In the genomic region with DNA sequence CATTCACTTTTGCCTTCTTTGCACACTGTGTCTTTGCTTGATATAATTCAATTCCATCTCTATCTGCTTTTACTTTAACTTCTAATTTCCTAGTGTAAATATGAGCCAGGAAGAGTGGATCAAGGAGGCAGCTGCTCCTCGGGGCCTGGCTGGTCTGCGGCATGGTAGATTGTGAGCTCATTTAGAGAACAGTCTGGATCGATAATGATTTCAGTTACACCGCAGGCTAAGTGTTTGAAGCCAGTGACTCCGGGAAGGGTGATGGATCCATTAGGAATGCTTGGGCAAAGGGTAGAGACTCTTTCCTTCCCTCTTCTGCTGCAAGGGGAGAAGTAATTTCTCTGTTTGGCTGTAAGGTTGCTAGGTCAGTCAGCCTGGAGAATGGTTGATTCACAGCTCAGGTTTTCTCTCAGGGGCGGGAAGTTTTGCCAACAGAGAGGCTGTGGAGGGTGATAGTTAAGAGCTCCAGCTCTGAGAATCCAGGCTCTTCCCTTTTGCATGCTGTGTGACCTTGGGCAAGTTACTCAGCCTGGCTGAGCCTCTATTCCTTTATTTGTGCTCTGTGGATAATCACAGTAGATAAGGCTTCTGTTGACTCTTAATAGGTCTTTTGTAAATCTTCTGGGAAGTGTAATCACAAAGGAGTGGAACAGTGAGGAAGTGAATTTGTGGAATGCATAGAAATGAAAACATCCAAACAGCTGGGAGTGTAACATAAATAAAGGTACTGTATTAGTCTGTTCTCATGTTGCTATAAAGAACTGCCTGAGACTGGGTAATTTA, we compare ENCODE assay signal across 15 cellular contexts.
"Had no signal": no experiment of that assay in that cellular context is flagged by ENCODE, and none has a peak within 500 bp of the region (broad histone marks: within the 10 kb centered on the region; RNA-seq: fewer than 3 reads in every experiment).

No MANE protein-coding gene starts in this region.

- H3K4me1 ChIP-seq: adrenal gland, esophagus squamous epithelium, foreskin keratinocyte, upper lobe of right lung had no signal

- H3K36me3 Mint-ChIP-seq: activated naive CD4-positive, alpha-beta T cell treated with anti-CD3 and anti-CD28 coated beads, Interleukin-2, amount 10 ng/mL, durations not matched to agents 7 days and 5 days; natural killer cell; T-cell had no signal

- H3K9me3 ChIP-seq: adrenal gland, esophagus squamous epithelium, upper lobe of right lung had no signal

- H3K4me1 Mint-ChIP-seq: activated naive CD4-positive, alpha-beta T cell treated with anti-CD3 and anti-CD28 coated beads, Interleukin-2, amount 10 ng/mL, durations not matched to agents 7 days and 5 days; natural killer cell; T-cell had no signal

- H3K36me3 ChIP-seq: adrenal gland, esophagus squamous epithelium, upper lobe of right lung, WERI-Rb-1 had no signal

- H3K27ac ChIP-seq: adrenal gland, dorsolateral prefrontal cortex, esophagus squamous epithelium, foreskin keratinocyte, upper lobe of right lung, WERI-Rb-1 had no signal

- DNase-seq: activated CD4-positive, alpha-beta memory T cell treated with anti-CD3 and anti-CD28 coated beads, Interleukin-2, amount 10 ng/mL, durations not matched to agents 7 days and 5 days; activated naive CD4-positive, alpha-beta T cell treated with anti-CD3 and anti-CD28 coated beads, Interleukin-2, amount 10 ng/mL, durations not matched to agents 7 days and 5 days; activated T-cell treated with anti-CD3 and anti-CD28 coated beads, Interleukin-2, amount 50 U/mL, for 24 hours; adrenal gland; dorsolateral prefrontal cortex; esophagus squamous epithelium; foreskin keratinocyte; natural killer cell; nucleus accumbens; stimulated activated CD4-positive, alpha-beta T cell treated with anti-CD3 and anti-CD28 coated beads, Interleukin-1b, Interleukin-23, amount 100 ng/mL, for 48 hours; stimulated activated naive CD8-positive, alpha-beta T cell treated with anti-CD3 and anti-CD28 coated beads, Interleukin-15, amount 100 ng/mL, for 72 hours; T-cell; T-helper 9 cell; upper lobe of right lung; WERI-Rb-1 had no signal

- H3K4me3 ChIP-seq: adrenal gland, dorsolateral prefrontal cortex, esophagus squamous epithelium, upper lobe of right lung had no signal

- H3K27me3 Mint-ChIP-seq: activated CD4-positive, alpha-beta memory T cell treated with anti-CD3 and anti-CD28 coated beads, Interleukin-2, amount 10 ng/mL, durations not matched to agents 7 days and 5 days; stimulated activated naive CD8-positive, alpha-beta T cell treated with anti-CD3 and anti-CD28 coated beads, Interleukin-15, amount 100 ng/mL, for 72 hours; T-cell had no signal

- H3K4me3 Mint-ChIP-seq: activated CD4-positive, alpha-beta memory T cell treated with anti-CD3 and anti-CD28 coated beads, Interleukin-2, amount 10 ng/mL, durations not matched to agents 7 days and 5 days; activated naive CD4-positive, alpha-beta T cell treated with anti-CD3 and anti-CD28 coated beads, Interleukin-2, amount 10 ng/mL, durations not matched to agents 7 days and 5 days; activated T-cell treated with anti-CD3 and anti-CD28 coated beads, Interleukin-2, amount 50 U/mL, for 24 hours; natural killer cell; stimulated activated naive CD8-positive, alpha-beta T cell treated with anti-CD3 and anti-CD28 coated beads, Interleukin-15, amount 100 ng/mL, for 72 hours; T-cell had no signal

- H3K9me3 Mint-ChIP-seq: activated CD4-positive, alpha-beta memory T cell treated with anti-CD3 and anti-CD28 coated beads, Interleukin-2, amount 10 ng/mL, durations not matched to agents 7 days and 5 days; activated naive CD4-positive, alpha-beta T cell treated with anti-CD3 and anti-CD28 coated beads, Interleukin-2, amount 10 ng/mL, durations not matched to agents 7 days and 5 days; activated T-cell treated with anti-CD3 and anti-CD28 coated beads, Interleukin-2, amount 50 U/mL, for 24 hours; natural killer cell; stimulated activated naive CD8-positive, alpha-beta T cell treated with anti-CD3 and anti-CD28 coated beads, Interleukin-15, amount 100 ng/mL, for 72 hours; T-cell had no signal

- H3K27ac Mint-ChIP-seq: activated CD4-positive, alpha-beta memory T cell treated with anti-CD3 and anti-CD28 coated beads, Interleukin-2, amount 10 ng/mL, durations not matched to agents 7 days and 5 days; activated naive CD4-positive, alpha-beta T cell treated with anti-CD3 and anti-CD28 coated beads, Interleukin-2, amount 10 ng/mL, durations not matched to agents 7 days and 5 days; activated T-cell treated with anti-CD3 and anti-CD28 coated beads, Interleukin-2, amount 50 U/mL, for 24 hours; natural killer cell; stimulated activated naive CD8-positive, alpha-beta T cell treated with anti-CD3 and anti-CD28 coated beads, Interleukin-15, amount 100 ng/mL, for 72 hours; T-cell had no signal

- H3K27me3 ChIP-seq: adrenal gland, dorsolateral prefrontal cortex, esophagus squamous epithelium, upper lobe of right lung had no signal
